8 cellular contexts compared by ENCODE assay signal in the genomic region with DNA sequence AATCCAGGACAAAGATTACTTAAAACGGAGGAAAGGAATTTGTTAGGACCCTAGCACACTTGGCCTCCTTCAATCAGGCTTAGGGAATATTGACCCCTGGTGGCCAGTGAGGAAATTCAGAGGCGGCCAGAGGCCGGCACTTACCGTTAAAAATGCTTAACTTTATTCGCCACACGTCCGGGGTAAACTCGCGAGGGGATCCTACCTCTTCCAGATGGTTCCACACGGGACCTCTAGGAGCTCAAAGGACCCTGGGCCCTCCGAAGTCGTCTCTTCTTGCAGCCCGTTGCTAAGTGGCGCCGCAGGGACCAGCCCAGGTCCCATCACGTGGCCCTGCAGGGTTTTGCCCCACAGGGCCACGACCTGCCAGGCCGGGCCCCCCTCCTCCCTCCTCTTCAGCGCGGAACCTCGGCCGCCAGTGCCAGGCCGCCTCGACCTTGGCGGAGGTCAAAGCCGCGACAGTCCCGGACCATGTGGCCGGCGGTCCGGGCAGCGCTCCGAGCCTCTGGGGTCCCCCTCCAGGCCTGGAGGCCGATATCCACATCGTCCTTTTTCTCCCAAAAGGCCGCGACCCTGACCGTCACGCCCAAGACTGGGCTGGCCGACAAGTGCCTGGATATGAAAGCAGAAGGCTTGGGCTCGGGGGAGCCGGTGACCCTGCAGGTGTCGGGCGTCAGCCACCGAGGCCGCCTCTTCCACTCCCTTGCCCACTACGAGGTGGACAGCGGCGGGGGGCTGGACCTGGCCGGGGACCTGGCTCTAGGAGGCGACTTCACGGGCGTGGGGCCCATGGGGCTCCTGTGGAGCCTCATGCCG. TPM values are rescaled to one million over a fixed set of nuclear protein-coding genes. Genes with fewer than 3 reads are reported as not detected.
DNase-seq lines count a peak whose midpoint lies in the region; ATAC-seq and TF ChIP-seq lines count a peak whose summit lies in the region.

No MANE protein-coding gene starts in this region.

- peaks cover 8% of the 10 kb centered on the region for H3K27me3 Mint-ChIP-seq in CD8-positive, alpha-beta T cell (ENCODE audit: low read depth)

- H3K4me1 ChIP-seq in CD8-positive, alpha-beta T cell (ENCODE audit: insufficient read depth, low read length) = peaks cover 8% of the 10 kb centered on the region

- H3K9me3 ChIP-seq in CD8-positive, alpha-beta T cell (ENCODE audit: low read length) = no peaks in the 10 kb centered on the region

- H3K27me3 ChIP-seq in CD8-positive, alpha-beta T cell (ENCODE audit: insufficient read depth, low read length) = no peaks in the 10 kb centered on the region

- H3K4me3 Mint-ChIP-seq in CD8-positive, alpha-beta T cell = peak overlapping the region; percentile 83

- peak; percentile 87 for ATAC-seq in CD8-positive, alpha-beta T cell
- peak; percentile 88 for ATAC-seq in left colon

- H3K27ac Mint-ChIP-seq in CD8-positive, alpha-beta T cell = no peak overlapping the region

- no peaks in the 10 kb centered on the region for H3K9me3 Mint-ChIP-seq in CD8-positive, alpha-beta T cell

- no peaks in the 10 kb centered on the region for H3K36me3 Mint-ChIP-seq in CD8-positive, alpha-beta T cell

- H3K27ac ChIP-seq in CD8-positive, alpha-beta T cell (ENCODE audit: low read depth, low read length) = no peak overlapping the region

- peak overlapping the region; percentile 56 for H3K4me3 ChIP-seq in CD8-positive, alpha-beta T cell (ENCODE audit: low read depth, low read length)
- H3K4me3 ChIP-seq in HFF-Myc (replicated peaks; ENCODE audit: low read depth, low read length) = peak overlapping the region; percentile 22; the same call in 1 of the 2 replicates

- POLR2A ChIA-PET in CD8-positive, alpha-beta T cell (lab: Charles Lee) = interaction anchor here (0.8 kb wide), 2 partner anchors 10 to 20 kb away, joined by 3 read pairs; no protein-coding TSS in a partner anchor

- H3K4me1 Mint-ChIP-seq in CD8-positive, alpha-beta T cell (ENCODE audit: low read depth) = peaks cover 6% of the 10 kb centered on the region

- peak; percentile 72 for TF ChIP-seq CTCF in CD8-positive, alpha-beta T cell (IDR thresholded peaks at IDR 0.05)
- TF ChIP-seq CTCF in HFF-Myc (IDR thresholded peaks at IDR 0.05; ENCODE audit: low read depth, low read length, missing control alignments) = peak; percentile 87

- intact Hi-C loops in CD8-positive, alpha-beta T cell (cut with DNase I, micrococcal nuclease) = loop anchor here (1.0 to 10.0 kb wide), 4 partner anchors 11 to 459 kb away; a partner anchor contains a TSS
- intact Hi-C loops in left colon (cut with DNase I, micrococcal nuclease) = loop anchor here in 1 of 2 donors (5.0 kb wide), 1 partner anchor 126 kb away; no protein-coding TSS in a partner anchor

- CTCF ChIA-PET in CD8-positive, alpha-beta T cell (lab: Charles Lee) = interaction anchor here (0.6 to 4.3 kb wide), 23 partner anchors 10 to 608 kb away, joined by 3 to 49 read pairs (median 3); a partner anchor contains a TSS

- DNase-seq in CD8-positive, alpha-beta T cell = peak; percentile 21 to 75 (median 53)
- DNase-seq in HFF-Myc (ENCODE audit: extremely low read depth, low read depth) (peak; percentile 44), NCI-H226 (peak; percentile 28), dedifferentiated amniotic fluid mesenchymal stem cell (ENCODE audit: extremely low spot score) (peak; percentile 64), left colon (peak; percentile 38 to 63), NK-92 (lab: John Stamatoyannopoulos, UW; ENCODE audit: unreplicated experiment) (no peak)
- DNase-seq in activated CD4-positive, alpha-beta T cell treated with anti-CD3 and anti-CD28 coated beads, Interleukin-2, amount 50 U/mL, for 1 hour = peak; percentile 43
- peak; percentile 37 to 58 for DNase-seq in stimulated activated CD4-positive, alpha-beta T cell treated with anti-CD3 and anti-CD28 coated beads, Interleukin-1b, Interleukin-23, amount 100 ng/mL, for 4 hours (ENCODE audit: low read depth in 2 of 2)

- H3K36me3 ChIP-seq in CD8-positive, alpha-beta T cell (ENCODE audit: insufficient read depth, low read length) = no peaks in the 10 kb centered on the region

RNA-seq across cellular contexts. Expression of a gene that starts 11.1 kb away (rescaled TPM):
- 1 to 10 TPM; 2.8 to 3.3 TPM for total RNA-seq in CD8-positive, alpha-beta T cell
- total RNA-seq in left colon = 1 to 10 TPM; 6.3 to 6.4 TPM

RNA-seq across cellular contexts. Expression of a gene that starts 21.4 kb away (rescaled TPM):
- not detected for total RNA-seq in CD8-positive, alpha-beta T cell
- not detected for total RNA-seq in left colon

RNA-seq across cellular contexts. Expression of a gene that starts 42.1 kb away (rescaled TPM):
- 1 to 10 TPM in 1 of 2 experiments, under 1 TPM in 1; 0.81 to 1.1 TPM for total RNA-seq in CD8-positive, alpha-beta T cell
- total RNA-seq in left colon = 1 to 10 TPM; 2.3 to 3.4 TPM
